Comparison of ENCODE assay signal across 31 cellular contexts in genomic region chr17:10558049-10558448, GRCh38. TPM values are rescaled to one million over a fixed set of nuclear protein-coding genes. Genes with fewer than 3 reads are reported as not detected.
"Had no signal": no experiment of that assay in that cellular context is flagged by ENCODE, and none has a peak within 500 bp of the region (broad histone marks: within the 10 kb centered on the region; RNA-seq: fewer than 3 reads in every experiment).

No MANE protein-coding gene starts in this region.

- H3K9me3 Mint-ChIP-seq: mesothelial cell of epicardium; natural killer cell treated with Interleukin-12 subunit alpha and Interleukin-12 subunit beta and Interleukin-15 and Interleukin-18, amount 100 ng/mL, for 72 hours; stimulated activated naive B cell treated with anti-CD40 and anti-IgM and Interleukin-4, amounts not matched to agents 10 μg/mL and 1 μg/mL and 100 μg/mL, for 72 hours had no signal

- H3K27ac Mint-ChIP-seq: mesothelial cell of epicardium; naive thymus-derived CD4-positive, alpha-beta T cell; natural killer cell treated with Interleukin-12 subunit alpha and Interleukin-12 subunit beta and Interleukin-15 and Interleukin-18, amount 100 ng/mL, for 72 hours; stimulated activated naive B cell treated with anti-CD40 and anti-IgM and Interleukin-4, amounts not matched to agents 10 μg/mL and 1 μg/mL and 100 μg/mL, for 72 hours had no signal

- DNase-seq: islet precursor cell; left ventricle myocardium inferior; mesendoderm; naive thymus-derived CD4-positive, alpha-beta T cell; nucleus accumbens; right lobe of liver; stimulated activated CD4-positive, alpha-beta T cell treated with anti-CD3 and anti-CD28 coated beads, Interleukin-12 subunit alpha, Interleukin-12 subunit beta, amount 100 ng/mL, for 4 hours; stimulated activated CD4-positive, alpha-beta T cell treated with anti-CD3 and anti-CD28 coated beads, Interleukin-15, amount 100 ng/mL, for 24 hours; stimulated activated CD4-positive, alpha-beta T cell treated with anti-CD3 and anti-CD28 coated beads, Interleukin-2, amount 100 ng/mL, for 24 hours; stimulated activated CD4-positive, alpha-beta T cell treated with anti-CD3 and anti-CD28 coated beads, Interleukin-4, amount 100 ng/mL, for 1 hour; stimulated activated naive B cell treated with anti-CD40 and anti-IgM and Interleukin-4, amounts not matched to agents 10 μg/mL and 1 μg/mL and 100 μg/mL, for 72 hours; stimulated activated naive CD8-positive, alpha-beta T cell treated with anti-CD3 and anti-CD28 coated beads, Interleukin-15, Interleukin-2, amounts not matched to agents 100 U/mL and 50 U/mL, for 24 hours; stomach; tibial artery; trophoblast cell; upper lobe of right lung had no signal

- H3K4me3 ChIP-seq: hepatocyte, left ventricle myocardium inferior, lung, right atrium auricular region, right lobe of liver, skin epidermis, stomach, suprapubic skin, thoracic aorta, tibial artery, upper lobe of right lung had no signal

- H3K36me3 ChIP-seq: left ventricle myocardium inferior, right atrium auricular region, right lobe of liver, stomach, suprapubic skin, thoracic aorta, tibial artery, upper lobe of right lung had no signal

- H3K27me3 ChIP-seq: hepatocyte, right atrium auricular region, right lobe of liver, stomach, suprapubic skin, tibial artery, upper lobe of right lung had no signal

- H3K36me3 Mint-ChIP-seq: mesothelial cell of epicardium; naive thymus-derived CD4-positive, alpha-beta T cell; natural killer cell treated with Interleukin-12 subunit alpha and Interleukin-12 subunit beta and Interleukin-15 and Interleukin-18, amount 100 ng/mL, for 72 hours; stimulated activated naive B cell treated with anti-CD40 and anti-IgM and Interleukin-4, amounts not matched to agents 10 μg/mL and 1 μg/mL and 100 μg/mL, for 72 hours had no signal

- H3K9me3 ChIP-seq: right atrium auricular region, right lobe of liver, stomach, suprapubic skin, thoracic aorta, tibial artery, upper lobe of right lung had no signal

- H3K4me1 Mint-ChIP-seq: mesothelial cell of epicardium; stimulated activated naive B cell treated with anti-CD40 and anti-IgM and Interleukin-4, amounts not matched to agents 10 μg/mL and 1 μg/mL and 100 μg/mL, for 72 hours had no signal

- H3K4me3 Mint-ChIP-seq: mesothelial cell of epicardium; natural killer cell treated with Interleukin-12 subunit alpha and Interleukin-12 subunit beta and Interleukin-15 and Interleukin-18, amount 100 ng/mL, for 72 hours; stimulated activated naive B cell treated with anti-CD40 and anti-IgM and Interleukin-4, amounts not matched to agents 10 μg/mL and 1 μg/mL and 100 μg/mL, for 72 hours had no signal

- H3K4me1 ChIP-seq: parathyroid adenoma, right atrium auricular region, right lobe of liver, suprapubic skin, upper lobe of right lung had no signal

- H3K9ac ChIP-seq: parathyroid adenoma had no signal

- ATAC-seq: naive thymus-derived CD4-positive, alpha-beta T cell; natural killer cell treated with Interleukin-12 subunit alpha and Interleukin-12 subunit beta and Interleukin-15 and Interleukin-18, amount 100 ng/mL, for 72 hours; right lobe of liver; stimulated activated naive B cell treated with anti-CD40 and anti-IgM and Interleukin-4, amounts not matched to agents 10 μg/mL and 1 μg/mL and 100 μg/mL, for 72 hours; stimulated activated naive CD8-positive, alpha-beta T cell treated with anti-CD3 and anti-CD28 coated beads, Interleukin-15, Interleukin-2, amounts not matched to agents 100 U/mL and 50 U/mL, for 24 hours; upper lobe of right lung had no signal

- H3K27ac ChIP-seq: hepatocyte, left ventricle myocardium inferior, parathyroid adenoma, right atrium auricular region, right lobe of liver, stomach, suprapubic skin, thoracic aorta, tibial artery, upper lobe of right lung had no signal

- H3K27me3 Mint-ChIP-seq: stimulated activated naive B cell treated with anti-CD40 and anti-IgM and Interleukin-4, amounts not matched to agents 10 μg/mL and 1 μg/mL and 100 μg/mL, for 72 hours had no signal

RNA-seq across cellular contexts. Expression of gene MYH2, which starts 8.6 kb away (rescaled TPM):
- total RNA-seq: hepatocyte; kidney epithelial cell; lung; mesothelial cell of epicardium; mononuclear cell; naive thymus-derived CD4-positive, alpha-beta T cell; natural killer cell treated with Interleukin-12 subunit alpha and Interleukin-12 subunit beta and Interleukin-15 and Interleukin-18, amount 100 ng/mL, for 72 hours; osteoblast; pulmonary artery endothelial cell; renal cortical epithelial cell; right atrium auricular region; subcutaneous adipose tissue; suprapubic skin had no signal

RNA-seq across cellular contexts. Expression of gene MYH1, which starts 39.7 kb away (rescaled TPM):
- total RNA-seq: hepatocyte; kidney epithelial cell; lung; mesothelial cell of epicardium; mononuclear cell; naive thymus-derived CD4-positive, alpha-beta T cell; natural killer cell treated with Interleukin-12 subunit alpha and Interleukin-12 subunit beta and Interleukin-15 and Interleukin-18, amount 100 ng/mL, for 72 hours; osteoblast; pulmonary artery endothelial cell; renal cortical epithelial cell; stomach; suprapubic skin; thoracic aorta had no signal
